1 cellular context compared by ENCODE assay signal in genomic region chr10:34216348-34216908, GRCh38.
A peak's percentile ranks its signal among the peaks of the same experiment; 100 is the strongest.
TF ChIP-seq lines count a peak whose summit lies in the region.

No MANE protein-coding gene starts in this region.

TF ChIP-seq in HepG2, 621 proteins besides CTCF, POLR2A, EP300 and RAD21 (continued from another document and continues in another):
- TF ChIP-seq SNAPC4 (CRISPR knock-in tag; IDR thresholded peaks at IDR 0.05) (no peak), ZNF441 (CRISPR knock-in tag; IDR thresholded peaks at IDR 0.05; ENCODE audit: borderline replicate concordance) (no peak), SPEN (CRISPR knock-in tag; IDR thresholded peaks at IDR 0.05; ENCODE audit: low read depth) (no peak), HNRNPL (IDR thresholded peaks at IDR 0.05; ENCODE audit: low read depth, low read length) (no peak), ZNF703 (CRISPR knock-in tag; IDR thresholded peaks at IDR 0.05; ENCODE audit: borderline replicate concordance) (no peak), ZNF547 (CRISPR knock-in tag; IDR thresholded peaks at IDR 0.05) (no peak), TFE3 (CRISPR knock-in tag; IDR thresholded peaks at IDR 0.05) (no peak), HNF1B (CRISPR knock-in tag; IDR thresholded peaks at IDR 0.05) (peak; percentile 68; the same call in 1 of the 2 replicates), ZNF468 (CRISPR knock-in tag; IDR thresholded peaks at IDR 0.05) (no peak), DRAP1 (CRISPR knock-in tag; IDR thresholded peaks at IDR 0.05) (no peak), ZNF567 (CRISPR knock-in tag; IDR thresholded peaks at IDR 0.05; ENCODE audit: borderline replicate concordance) (no peak), MXI1 (IDR thresholded peaks at IDR 0.05; ENCODE audit: borderline replicate concordance, low read depth, low read length) (no peak), ZNF205 (CRISPR knock-in tag; IDR thresholded peaks at IDR 0.05) (no peak), FOXA1 (IDR thresholded peaks at IDR 0.05) (no peak), FOXA1 (CRISPR knock-in tag; IDR thresholded peaks at IDR 0.05) (peak; percentile 77), ARHGAP35 (CRISPR knock-in tag; IDR thresholded peaks at IDR 0.05; ENCODE audit: borderline replicate concordance) (no peak), THRA (CRISPR knock-in tag; IDR thresholded peaks at IDR 0.05; ENCODE audit: borderline replicate concordance) (no peak), PCBP1 (IDR thresholded peaks at IDR 0.05; ENCODE audit: borderline replicate concordance, low read depth, low read length) (no peak), FOXK1 (CRISPR knock-in tag; IDR thresholded peaks at IDR 0.05; ENCODE audit: borderline replicate concordance, low read depth) (peak; percentile 68; the same call in 1 of the 2 replicates), USF2 (IDR thresholded peaks at IDR 0.05; ENCODE audit: low read depth, low read length) (no peak), USF2 (CRISPR knock-in tag; IDR thresholded peaks at IDR 0.05; ENCODE audit: borderline replicate concordance) (no peak), SOX13 (IDR thresholded peaks at IDR 0.05) (no peak), SOX13 (CRISPR knock-in tag; conservative IDR thresholded peaks at IDR 0.05 in 1 of 2, IDR thresholded peaks at IDR 0.05 in 1 of 2) (peak in 1 of 2 experiments; percentile 67; a peak in 1 of 4 replicates), ZNF672 (CRISPR knock-in tag; IDR thresholded peaks at IDR 0.05) (no peak), SOX5 (CRISPR knock-in tag; IDR thresholded peaks at IDR 0.05; ENCODE audit: borderline replicate concordance) (peak; percentile 60; the same call in 1 of the 2 replicates), GRHL1 (CRISPR knock-in tag; conservative IDR thresholded peaks at IDR 0.05) (no peak), ZNF605 (CRISPR knock-in tag; IDR thresholded peaks at IDR 0.05) (no peak), MXD1 (CRISPR knock-in tag; IDR thresholded peaks at IDR 0.05) (no peak), ZNF276 (CRISPR knock-in tag; IDR thresholded peaks at IDR 0.05; ENCODE audit: low read depth) (no peak), ZNF451 (CRISPR knock-in tag; IDR thresholded peaks at IDR 0.05) (no peak), TSC22D2 (CRISPR knock-in tag; IDR thresholded peaks at IDR 0.05; ENCODE audit: borderline replicate concordance) (no peak), NCOR1 (IDR thresholded peaks at IDR 0.05; ENCODE audit: borderline replicate concordance, low read length) (no peak), ZNF235 (CRISPR knock-in tag; IDR thresholded peaks at IDR 0.05; ENCODE audit: borderline replicate concordance) (no peak), TIGD3 (CRISPR knock-in tag; IDR thresholded peaks at IDR 0.05; ENCODE audit: borderline replicate concordance) (no peak), GLMP (CRISPR knock-in tag; IDR thresholded peaks at IDR 0.05; ENCODE audit: borderline replicate concordance) (no peak), ZNF138 (CRISPR knock-in tag; IDR thresholded peaks at IDR 0.05; ENCODE audit: low read depth) (no peak), ZNF597 (CRISPR knock-in tag; IDR thresholded peaks at IDR 0.05) (no peak)
